Comparison of ENCODE assay signal across 24 cellular contexts in genomic region chr9:21608200-21608599, GRCh38.
"Had no signal": no experiment of that assay in that cellular context is flagged by ENCODE, and none has a peak within 500 bp of the region (broad histone marks: within the 10 kb centered on the region; RNA-seq: fewer than 3 reads in every experiment).

No MANE protein-coding gene starts in this region.

- H3K27ac ChIP-seq: dorsolateral prefrontal cortex, gastrocnemius medialis, pancreas, stomach, thyroid gland, vagina had no signal

- H3K9me3 ChIP-seq: gastrocnemius medialis, pancreas, stomach, thyroid gland, vagina had no signal

- FAIRE-seq: kidney, pancreas had no signal

- H3K4me1 ChIP-seq: gastrocnemius medialis, pancreas, stomach, thyroid gland, vagina had no signal

- H3K9me3 Mint-ChIP-seq: natural killer cell had no signal

- H3K4me2 ChIP-seq: smooth muscle cell had no signal

- H3K36me3 Mint-ChIP-seq: memory B cell, natural killer cell had no signal

- DNase-seq: cortex of kidney; dorsolateral prefrontal cortex; effector CD4-positive, alpha-beta T cell; foreskin fibroblast; gastrocnemius medialis; head of caudate nucleus; kidney; natural killer cell; occipital lobe; pancreas; stimulated activated CD4-positive, alpha-beta T cell treated with anti-CD3 and anti-CD28 coated beads, Interleukin-12 subunit alpha, Interleukin-12 subunit beta, amount 100 ng/mL, for 4 hours; stimulated activated CD4-positive, alpha-beta T cell treated with anti-CD3 and anti-CD28 coated beads, Interleukin-1b, Interleukin-23, amount 100 ng/mL, for 48 hours; stimulated activated CD4-positive, alpha-beta T cell treated with anti-CD3 and anti-CD28 coated beads, Interleukin-4, amount 100 ng/mL, for 1 hour; stimulated activated CD8-positive, alpha-beta memory T cell treated with anti-CD3 and anti-CD28 coated beads, Interleukin-4, amount 100 ng/mL, for 48 hours; stimulated activated naive CD4-positive, alpha-beta T cell treated with Interleukin-2 at 50 U/mL for 16 hours; stomach; thyroid gland; trophoblast cell had no signal

- ATAC-seq: gastrocnemius medialis, left lobe of liver, natural killer cell, pancreas, sciatic nerve had no signal

- H3K4me1 Mint-ChIP-seq: memory B cell had no signal

- H3K4me3 ChIP-seq: dorsolateral prefrontal cortex, gastrocnemius medialis, lung, pancreas, smooth muscle cell, stomach, thyroid gland, vagina had no signal

- H3K27me3 ChIP-seq: gastrocnemius medialis, stomach, thyroid gland, vagina had no signal

- H3K4me3 Mint-ChIP-seq: memory B cell, natural killer cell had no signal

- H3K36me3 ChIP-seq: gastrocnemius medialis, pancreas, stomach, thyroid gland, vagina had no signal

- H3K27ac Mint-ChIP-seq: memory B cell, natural killer cell had no signal
